In genomic region chr16:85537795-85538401, GRCh38 we compare ENCODE assay signal across 32 cellular contexts.
DNase-seq lines count a peak whose midpoint lies in the region; ATAC-seq and TF ChIP-seq lines count a peak whose summit lies in the region.
"Had no signal": no experiment of that assay in that cellular context is flagged by ENCODE, and none has a peak within 500 bp of the region (broad histone marks: within the 10 kb centered on the region; RNA-seq: fewer than 3 reads in every experiment).

No MANE protein-coding gene starts in this region.

- H3K27ac Mint-ChIP-seq in activated naive CD4-positive, alpha-beta T cell treated with anti-CD3 and anti-CD28 coated beads for 36 hours = no peak overlapping the region
- H3K27ac Mint-ChIP-seq: activated CD4-positive, alpha-beta memory T cell treated with anti-CD3 and anti-CD28 coated beads, Interleukin-2, amount 10 ng/mL, durations not matched to agents 7 days and 5 days; activated naive CD4-positive, alpha-beta T cell treated with anti-CD3 and anti-CD28 coated beads, Interleukin-2, amount 10 ng/mL, durations not matched to agents 7 days and 5 days; activated T-helper 1 cell treated with anti-CD3 and anti-CD28 coated beads, Interleukin-12 subunit alpha, Interleukin-12 subunit beta, Interleukin-2, Interleukin-4 antibody, amounts not matched to agents 30 ng/mL and 10 ng/mL and 1 ng/mL, durations not matched to agents 14 hours and 24 hours and 36 hours had no signal

- H3K4me1 ChIP-seq in BLaER1 (peaks cover 74% of the 10 kb centered on the region), NT2/D1 (ENCODE audit: insufficient read depth, insufficient read length) (peaks cover 29% of the 10 kb centered on the region), liver (ENCODE audit: control insufficient read depth in 4 of 4, insufficient read depth in 4 of 4, low read length in 3 of 4) (peaks cover 21 to 64% (median 47%) of the 10 kb centered on the region in 4 donors), rectal smooth muscle tissue (ENCODE audit: control insufficient read depth, insufficient read depth, low read length) (peaks cover 17% of the 10 kb centered on the region)
- H3K4me1 ChIP-seq: breast epithelium had no signal

- H3K27ac ChIP-seq in BLaER1 = 0 out of 2 replicates have a peak overlapping the region, but pooled peaks have one; percentile 35
- peak overlapping the region; percentile 63 to 77 for H3K27ac ChIP-seq in liver (ENCODE audit: low read depth in 1 of 2, low read length in 2 of 2)
- peak overlapping the region; percentile 92 for H3K27ac ChIP-seq in rectal smooth muscle tissue (ENCODE audit: low read depth, low read length)
- H3K27ac ChIP-seq: breast epithelium, left lung, prostate gland had no signal

- H3K36me3 ChIP-seq in BLaER1 (peaks cover 18% of the 10 kb centered on the region), NT2/D1 (ENCODE audit: insufficient read depth, insufficient read length, low read length) (no peaks in the 10 kb centered on the region), liver (ENCODE audit: control insufficient read depth in 4 of 4, insufficient read depth in 3 of 4, low read depth in 1 of 4, low read length in 3 of 4) (no peaks in the 10 kb centered on the region), rectal smooth muscle tissue (ENCODE audit: control insufficient read depth, insufficient read depth, low read length) (no peaks in the 10 kb centered on the region)
- H3K36me3 ChIP-seq: breast epithelium, left lung, prostate gland had no signal

- CTCF ChIA-PET in activated naive CD4-positive, alpha-beta T cell treated with anti-CD3 and anti-CD28 coated beads for 36 hours (lab: Charles Lee) = no interaction called here

- no peaks in the 10 kb centered on the region for H3K36me3 Mint-ChIP-seq in activated naive CD4-positive, alpha-beta T cell treated with anti-CD3 and anti-CD28 coated beads for 36 hours (ENCODE audit: low read depth)
- H3K36me3 Mint-ChIP-seq: activated naive CD4-positive, alpha-beta T cell treated with anti-CD3 and anti-CD28 coated beads, Interleukin-2, amount 10 ng/mL, durations not matched to agents 7 days and 5 days; CD4-positive, alpha-beta memory T cell; immature natural killer cell had no signal

- no peak overlapping the region for H3K4me3 Mint-ChIP-seq in activated naive CD4-positive, alpha-beta T cell treated with anti-CD3 and anti-CD28 coated beads for 36 hours
- H3K4me3 Mint-ChIP-seq: activated CD4-positive, alpha-beta memory T cell treated with anti-CD3 and anti-CD28 coated beads, Interleukin-2, amount 10 ng/mL, durations not matched to agents 7 days and 5 days; activated naive CD4-positive, alpha-beta T cell treated with anti-CD3 and anti-CD28 coated beads, Interleukin-2, amount 10 ng/mL, durations not matched to agents 7 days and 5 days; activated T-helper 1 cell treated with anti-CD3 and anti-CD28 coated beads, Interleukin-12 subunit alpha, Interleukin-12 subunit beta, Interleukin-2, Interleukin-4 antibody, amounts not matched to agents 30 ng/mL and 10 ng/mL and 1 ng/mL, durations not matched to agents 14 hours and 24 hours and 36 hours; CD4-positive, alpha-beta memory T cell; immature natural killer cell had no signal

- H4K20me1 ChIP-seq in BLaER1 = no peaks in the 10 kb centered on the region

- peaks cover 8% of the 10 kb centered on the region for H3K9me3 Mint-ChIP-seq in activated naive CD4-positive, alpha-beta T cell treated with anti-CD3 and anti-CD28 coated beads for 36 hours

- H3K4me1 Mint-ChIP-seq in activated naive CD4-positive, alpha-beta T cell treated with anti-CD3 and anti-CD28 coated beads for 36 hours (ENCODE audit: low read depth) = no peaks in the 10 kb centered on the region
- H3K4me1 Mint-ChIP-seq: activated CD4-positive, alpha-beta memory T cell treated with anti-CD3 and anti-CD28 coated beads, Interleukin-2, amount 10 ng/mL, durations not matched to agents 7 days and 5 days; activated naive CD4-positive, alpha-beta T cell treated with anti-CD3 and anti-CD28 coated beads, Interleukin-2, amount 10 ng/mL, durations not matched to agents 7 days and 5 days had no signal

- TF ChIP-seq RAD21 in liver (IDR thresholded peaks at IDR 0.05) = peak in 1 of 2 donors; percentile 41

- no peak for TF ChIP-seq CTCF in liver (IDR thresholded peaks at IDR 0.05; ENCODE audit: low read depth, low read length, missing input control)

- no peak overlapping the region for H3K4me3 ChIP-seq in BLaER1
- H3K4me3 ChIP-seq in NT2/D1 (ENCODE audit: insufficient read length, low read depth) = no peak overlapping the region
- H3K4me3 ChIP-seq in liver (ENCODE audit: low read depth in 1 of 3, low read length in 3 of 3) = peak overlapping the region in 1 of 3 donors; percentile 10
- no peak overlapping the region for H3K4me3 ChIP-seq in rectal smooth muscle tissue (ENCODE audit: low read length)
- H3K4me3 ChIP-seq: breast epithelium, GM12878, left lung, prostate gland had no signal

- H3K27me3 ChIP-seq in BLaER1 (no peaks in the 10 kb centered on the region), NT2/D1 (ENCODE audit: insufficient read depth, insufficient read length) (peaks cover 4% of the 10 kb centered on the region), liver (ENCODE audit: control insufficient read depth in 4 of 4, insufficient read depth in 4 of 4, low read length in 3 of 4) (no peaks in the 10 kb centered on the region), rectal smooth muscle tissue (ENCODE audit: control insufficient read depth, insufficient read depth, low read length) (no peaks in the 10 kb centered on the region)
- H3K27me3 ChIP-seq: breast epithelium, left lung had no signal

- ATAC-seq in GM18520 (IDR thresholded peaks at IDR 0.05; ENCODE audit: unreplicated experiment) = no peak
- ATAC-seq: GM12878, Panc1 had no signal

- peaks cover 18% of the 10 kb centered on the region for H3K9me3 ChIP-seq in BLaER1
- H3K9me3 ChIP-seq in NT2/D1 (ENCODE audit: insufficient read depth, low read length) = peaks cover 20% of the 10 kb centered on the region
- H3K9me3 ChIP-seq in liver (ENCODE audit: control insufficient read depth in 4 of 4, low read length in 3 of 4) = no peaks in the 10 kb centered on the region
- H3K9me3 ChIP-seq: prostate gland had no signal

- H3K9ac ChIP-seq in BLaER1 (no peak overlapping the region; the same call in 1 of the 2 replicates), NT2/D1 (ENCODE audit: insufficient read length, low read depth) (peak overlapping the region; percentile 33), liver (ENCODE audit: low read depth in 1 of 2, low read length in 2 of 2) (no peak overlapping the region), rectal smooth muscle tissue (ENCODE audit: low read length) (no peak overlapping the region)

- peak overlapping the region; percentile 9; the same call in 1 of the 2 replicates for H3K4me2 ChIP-seq in BLaER1

- H3K27me3 Mint-ChIP-seq in activated naive CD4-positive, alpha-beta T cell treated with anti-CD3 and anti-CD28 coated beads for 36 hours (ENCODE audit: low read depth) = no peaks in the 10 kb centered on the region
- H3K27me3 Mint-ChIP-seq: activated CD4-positive, alpha-beta memory T cell treated with anti-CD3 and anti-CD28 coated beads, Interleukin-2, amount 10 ng/mL, durations not matched to agents 7 days and 5 days; CD4-positive, alpha-beta memory T cell had no signal

- 47% methylated on average over 17 of the region's 17 CpGs for WGBS in liver

- intact Hi-C loops in activated naive CD4-positive, alpha-beta T cell treated with anti-CD3 and anti-CD28 coated beads for 36 hours (cut with micrococcal nuclease) = no loop called here

- no peak for DNase-seq in NT2/D1 (ENCODE audit: low read depth, low spot score)
- DNase-seq in activated naive CD4-positive, alpha-beta T cell treated with anti-CD3 and anti-CD28 coated beads for 36 hours = no peak
- DNase-seq in NOMO-1 treated with DMSO at 0.1 percent for 48 hours (lab: John Stamatoyannopoulos, UW; ENCODE audit: unreplicated experiment) = no peak
- DNase-seq in COLO668 (lab: John Stamatoyannopoulos, UW; ENCODE audit: unreplicated experiment) = no peak
- DNase-seq: activated CD4-positive, alpha-beta memory T cell treated with anti-CD3 and anti-CD28 coated beads, Interleukin-2, amount 10 ng/mL, durations not matched to agents 7 days and 5 days; activated CD4-positive, alpha-beta T cell treated with anti-CD3 and anti-CD28 coated beads for 1 hour; activated CD8-positive, alpha-beta memory T cell treated with anti-CD3 and anti-CD28 coated beads, Interleukin-2, amount 50 U/mL, for 4 hours; activated naive CD4-positive, alpha-beta T cell treated with anti-CD3 and anti-CD28 coated beads, Interleukin-2, amount 10 ng/mL, durations not matched to agents 7 days and 5 days; amniotic stem cell; CD4-positive, alpha-beta memory T cell; effector CD4-positive, alpha-beta T cell; HCEC 1CT; hippocampal formation; immature natural killer cell; Kasumi-1; mesenchymal stem cell; NCI-H1417 treated with DMSO at 0.1 percent for 48 hours; NCI-H2029 treated with DMSO at 0.1 percent for 48 hours; NCI-H524 treated with DMSO at 0.1 percent for 48 hours; SHP77 treated with DMSO at 0.1 percent for 48 hours; stimulated activated naive CD4-positive, alpha-beta T cell; T-helper 2 cell had no signal

TF ChIP-seq in liver, 16 proteins besides CTCF, POLR2A, EP300 and RAD21 (continues in another document):
- no peak for TF ChIP-seq EGR1 (IDR thresholded peaks at IDR 0.05; ENCODE audit: low read depth in 2 of 2)
- peak; percentile 5 for TF ChIP-seq FOXA2 (IDR thresholded peaks at IDR 0.05)
- TF ChIP-seq SP1 (IDR thresholded peaks at IDR 0.05) = peak; percentile 52
- TF ChIP-seq HNF4A (conservative IDR thresholded peaks at IDR 0.05) = peak; percentile 30 to 42
- TF ChIP-seq RXRA (IDR thresholded peaks at IDR 0.05) = peak; percentile 38 to 53
- TF ChIP-seq YY1 (IDR thresholded peaks at IDR 0.05) = peak; percentile 70
- no peak for TF ChIP-seq GABPA (IDR thresholded peaks at IDR 0.05 in 1 of 2, conservative IDR thresholded peaks at IDR 0.05 in 1 of 2)

Comparison
In these comparisons a context has a peak if more than half of its experiments do, and no peak if none do; other contexts are left out.
1. H3K27ac ChIP-seq: peak in every context shown above with its lines; median percentile 92 in rectal smooth muscle tissue; 70 in liver; 35 in BLaER1.